In the genomic region with DNA sequence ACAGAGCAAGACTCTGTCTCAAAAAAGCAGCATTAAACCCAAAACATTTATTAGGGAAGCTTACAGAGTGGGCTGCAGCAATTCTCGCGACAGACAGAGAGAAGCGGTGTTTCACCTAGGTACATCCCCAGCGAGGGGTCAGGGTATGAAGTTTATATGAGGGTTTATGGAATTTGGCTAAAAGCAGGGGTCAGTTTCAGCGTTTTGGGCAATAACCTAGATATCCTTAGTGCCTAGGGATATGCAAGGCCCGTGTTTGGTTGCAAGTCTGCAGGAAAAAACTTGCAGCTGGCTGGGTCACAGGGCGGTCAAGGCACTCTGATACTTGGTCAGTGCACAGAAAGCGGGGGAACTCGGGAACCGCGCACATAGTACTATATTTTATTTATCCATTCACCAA, we compare ENCODE assay signal across 1 cellular context.
TF ChIP-seq lines count a peak whose summit lies in the region.

No MANE protein-coding gene starts in this region.

TF ChIP-seq in liver, 16 proteins besides CTCF, POLR2A, EP300 and RAD21 (continued from another document):
- TF ChIP-seq, protein P1, sequence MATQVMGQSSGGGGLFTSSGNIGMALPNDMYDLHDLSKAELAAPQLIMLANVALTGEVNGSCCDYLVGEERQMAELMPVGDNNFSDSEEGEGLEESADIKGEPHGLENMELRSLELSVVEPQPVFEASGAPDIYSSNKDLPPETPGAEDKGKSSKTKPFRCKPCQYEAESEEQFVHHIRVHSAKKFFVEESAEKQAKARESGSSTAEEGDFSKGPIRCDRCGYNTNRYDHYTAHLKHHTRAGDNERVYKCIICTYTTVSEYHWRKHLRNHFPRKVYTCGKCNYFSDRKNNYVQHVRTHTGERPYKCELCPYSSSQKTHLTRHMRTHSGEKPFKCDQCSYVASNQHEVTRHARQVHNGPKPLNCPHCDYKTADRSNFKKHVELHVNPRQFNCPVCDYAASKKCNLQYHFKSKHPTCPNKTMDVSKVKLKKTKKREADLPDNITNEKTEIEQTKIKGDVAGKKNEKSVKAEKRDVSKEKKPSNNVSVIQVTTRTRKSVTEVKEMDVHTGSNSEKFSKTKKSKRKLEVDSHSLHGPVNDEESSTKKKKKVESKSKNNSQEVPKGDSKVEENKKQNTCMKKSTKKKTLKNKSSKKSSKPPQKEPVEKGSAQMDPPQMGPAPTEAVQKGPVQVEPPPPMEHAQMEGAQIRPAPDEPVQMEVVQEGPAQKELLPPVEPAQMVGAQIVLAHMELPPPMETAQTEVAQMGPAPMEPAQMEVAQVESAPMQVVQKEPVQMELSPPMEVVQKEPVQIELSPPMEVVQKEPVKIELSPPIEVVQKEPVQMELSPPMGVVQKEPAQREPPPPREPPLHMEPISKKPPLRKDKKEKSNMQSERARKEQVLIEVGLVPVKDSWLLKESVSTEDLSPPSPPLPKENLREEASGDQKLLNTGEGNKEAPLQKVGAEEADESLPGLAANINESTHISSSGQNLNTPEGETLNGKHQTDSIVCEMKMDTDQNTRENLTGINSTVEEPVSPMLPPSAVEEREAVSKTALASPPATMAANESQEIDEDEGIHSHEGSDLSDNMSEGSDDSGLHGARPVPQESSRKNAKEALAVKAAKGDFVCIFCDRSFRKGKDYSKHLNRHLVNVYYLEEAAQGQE (IDR thresholded peaks at IDR 0.05) = no peak
- TF ChIP-seq, protein P2, sequence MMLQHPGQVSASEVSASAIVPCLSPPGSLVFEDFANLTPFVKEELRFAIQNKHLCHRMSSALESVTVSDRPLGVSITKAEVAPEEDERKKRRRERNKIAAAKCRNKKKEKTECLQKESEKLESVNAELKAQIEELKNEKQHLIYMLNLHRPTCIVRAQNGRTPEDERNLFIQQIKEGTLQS (IDR thresholded peaks at IDR 0.05) = no peak
